ENCODE assay signal across 20 cellular contexts in genomic region chr6:158431036-158431435, GRCh38.
DNase-seq lines count a peak whose midpoint lies in the region; ATAC-seq, FAIRE-seq and TF ChIP-seq lines count a peak whose summit lies in the region.
"Had no signal": no experiment of that assay in that cellular context is flagged by ENCODE, and none has a peak within 500 bp of the region (broad histone marks: within the 10 kb centered on the region; RNA-seq: fewer than 3 reads in every experiment).

No MANE protein-coding gene starts in this region.

- H3K36me3 ChIP-seq in HAP-1 (replicated peaks) = no peaks in the 10 kb centered on the region; the same call in 1 of the 2 replicates
- H3K36me3 ChIP-seq in H1 (ENCODE audit: control insufficient read depth in 2 of 4, insufficient read depth in 4 of 4, low read length in 3 of 4) = 0 out of 8 replicates have a peak, but pooled peaks cover 0 to 2% (median 0%) of the 10 kb centered on the region in 4 experiments

- peak overlapping the region; percentile 59; the same call in 1 of the 2 replicates for H4K8ac ChIP-seq in H1 (ENCODE audit: extremely low read depth, insufficient read depth, low read length)

- no peak overlapping the region for H2AK5ac ChIP-seq in H1 (ENCODE audit: low read depth, low read length)

- no peak overlapping the region for H3K56ac ChIP-seq in H1 (replicated peaks; ENCODE audit: insufficient read length, low read depth, low read length)

- H3K4me1 ChIP-seq in HAP-1 (peaks cover 3% of the 10 kb centered on the region), H1 (replicated peaks in 1 of 4; ENCODE audit: control insufficient read depth in 3 of 4, insufficient read depth in 4 of 4, low read length in 3 of 4) (no peaks in the 10 kb centered on the region)
- H3K4me1 ChIP-seq: A549 had no signal

- no peaks in the 10 kb centered on the region for H3K79me2 ChIP-seq in H1 (ENCODE audit: control insufficient read depth in 1 of 2, insufficient read depth in 2 of 2, low read length in 2 of 2)

- no peak overlapping the region for H2BK5ac ChIP-seq in H1 (ENCODE audit: low read depth, low read length)

- no peak overlapping the region for H4K5ac ChIP-seq in H1 (ENCODE audit: insufficient read length, low read depth, low read length)

- no peak overlapping the region for H4K91ac ChIP-seq in H1 (replicated peaks; ENCODE audit: insufficient read length, low read length)

- no peak overlapping the region for H2BK12ac ChIP-seq in H1 (ENCODE audit: low read depth, low read length)

- no peak overlapping the region for H3K4me2 ChIP-seq in H1 (ENCODE audit: insufficient read depth in 1 of 2, low read depth in 2 of 2, low read length in 2 of 2)
- H3K4me2 ChIP-seq: A549, BLaER1, GM23338 had no signal

- in situ Hi-C loops in HAP-1 (cut with MboI; ENCODE audit: low sequenced_read_pairs) = no loop called here

- H3K18ac ChIP-seq in H1 (ENCODE audit: extremely low read depth, low read length) = no peak overlapping the region

- no peak overlapping the region for H3K9ac ChIP-seq in H1 (replicated peaks in 1 of 4; ENCODE audit: extremely low read depth in 1 of 4, low read depth in 3 of 4, low read length in 3 of 4)
- H3K9ac ChIP-seq: BLaER1 had no signal

- no peaks in the 10 kb centered on the region; the same call in 1 of the 2 replicates for H3K79me1 ChIP-seq in H1 (ENCODE audit: low read depth, low read length)

- no peak for ATAC-seq in GM21723 (IDR thresholded peaks at IDR 0.05; ENCODE audit: unreplicated experiment)
- ATAC-seq: A549, GM23338, HepG2 had no signal

- no peak overlapping the region for H3K23ac ChIP-seq in H1 (ENCODE audit: insufficient read length)

- no peak overlapping the region for H3K27ac ChIP-seq in H1 (ENCODE audit: low read depth, low read length)
- H3K27ac ChIP-seq in substantia nigra (ENCODE audit: low read depth, low read length, poor library complexity, severe bottlenecking) = peak overlapping the region; percentile 23
- H3K27ac ChIP-seq: 22Rv1, A549, BLaER1 had no signal

- TF ChIP-seq CTCF in H1 (IDR thresholded peaks at IDR 0.05; ENCODE audit: control extremely low read depth in 1 of 3, insufficient read depth in 1 of 3, low read depth in 1 of 3, low read length in 3 of 3) = no peak

- H2BK15ac ChIP-seq in H1 (ENCODE audit: low read length) = no peak overlapping the region

- TF ChIP-seq RAD21 in H1 (IDR thresholded peaks at IDR 0.05 in 1 of 2, conservative IDR thresholded peaks at IDR 0.05 in 1 of 2; ENCODE audit: low read depth in 2 of 2, low read length in 2 of 2) = no peak

- H2AFZ ChIP-seq in H1 (ENCODE audit: low read length) = no peak overlapping the region
- H2AFZ ChIP-seq: GM23338 had no signal

- H2BK120ac ChIP-seq in H1 (replicated peaks; ENCODE audit: low read depth, low read length) = no peak overlapping the region

- H3K27me3 ChIP-seq in HAP-1 (ENCODE audit: low read depth) (no peaks in the 10 kb centered on the region), H1 (replicated peaks in 1 of 4; ENCODE audit: control insufficient read depth in 3 of 4, extremely low read depth in 1 of 4, insufficient read depth in 3 of 4, low read length in 3 of 4) (no peaks in the 10 kb centered on the region)
- H3K27me3 ChIP-seq: BLaER1 had no signal

- H3K9me3 ChIP-seq in HAP-1 (no peaks in the 10 kb centered on the region), H1 (ENCODE audit: insufficient read depth in 2 of 2, low read depth in 1 of 2, low read length in 1 of 2) (no peaks in the 10 kb centered on the region)
- H3K9me3 ChIP-seq: A549 had no signal

- H2BK20ac ChIP-seq in H1 (ENCODE audit: low read length) = no peak overlapping the region

- H3K4me3 ChIP-seq in HAP-1 = no peak overlapping the region
- H3K4me3 ChIP-seq in H1 (ENCODE audit: extremely low read depth in 1 of 4, insufficient read depth in 2 of 4, low read depth in 3 of 4, low read length in 4 of 4) = no peak overlapping the region
- H3K4me3 ChIP-seq: A549, BLaER1, GM23338 had no signal

- H4K20me1 ChIP-seq in H1 (replicated peaks in 1 of 2; ENCODE audit: control insufficient read depth in 1 of 2, insufficient read depth in 2 of 2, low read length in 2 of 2) = no peaks in the 10 kb centered on the region
- H4K20me1 ChIP-seq: BLaER1 had no signal

- no peaks in the 10 kb centered on the region for H3K23me2 ChIP-seq in H1 (ENCODE audit: low read depth, low read length)

- H3K4ac ChIP-seq in H1 (replicated peaks; ENCODE audit: insufficient read length, low read depth, low read length) = no peak overlapping the region

- no peak for TF ChIP-seq EP300 in H1 (IDR thresholded peaks at IDR 0.05; ENCODE audit: borderline replicate concordance in 1 of 2, low read depth in 2 of 2, low read length in 2 of 2)

- no peak for FAIRE-seq in H1 (lab: Jason Lieb, UNC)
- FAIRE-seq: A549, G401.6, GM12891, GM19239, HepG2 had no signal

- POLR2A ChIA-PET in H1 (lab: Charles Lee; ENCODE audit: partially characterized antibody) = no interaction called here

- no peak for TF ChIP-seq POLR2A in H1 (IDR thresholded peaks at IDR 0.05; ENCODE audit: control extremely low read depth in 1 of 2, low read depth in 2 of 2, low read length in 2 of 2)

- peak; percentile 30 for DNase-seq in NCI-H2171 treated with DMSO at 0.1 percent for 48 hours (lab: John Stamatoyannopoulos, UW)
- DNase-seq in NCI-H2171 (lab: John Stamatoyannopoulos, UW) = no peak
- peak; percentile 51 to 54 for DNase-seq in HAP-1 (ENCODE audit: low spot score in 2 of 2)
- DNase-seq in H1 (ENCODE audit: low read depth in 1 of 2, low spot score in 2 of 2) = no peak
- no peak for DNase-seq in substantia nigra (lab: John Stamatoyannopoulos, UW)
- no peak for DNase-seq in DMS53 treated with DMSO at 0.1 percent for 48 hours (lab: John Stamatoyannopoulos, UW; ENCODE audit: unreplicated experiment)
- DNase-seq: Calu3; CD4-positive, alpha-beta memory T cell; DMS 273 treated with DMSO at 0.1 percent for 48 hours; DMS53; H7 had no signal

- WGBS in H1 (ENCODE audit: extremely low coverage in 1 of 2, insufficient coverage in 1 of 2, insufficient read length in 1 of 2, insufficient replicate concordance in 2 of 2, low coverage in 1 of 2, low lambda C conversion rate in 2 of 2, missing lambda C conversion rate in 1 of 2), 2 experiments = 90% methylated on average over 4 of the region's 4 CpGs; no CpG with 5 or more reads in 1 of the 2 experiments

- CTCF ChIA-PET in H1 (lab: Charles Lee; ENCODE audit: partially characterized antibody) = interaction anchor here (0.5 to 1.3 kb wide), 3 partner anchors 8 to 271 kb away, joined by 3 to 4 read pairs (median 4); no protein-coding TSS in a partner anchor

- H3K14ac ChIP-seq in H1 (ENCODE audit: insufficient read length) = no peak overlapping the region

TF ChIP-seq in H1, 55 proteins besides CTCF, POLR2A, EP300 and RAD21:
- TF ChIP-seq EZH2 (IDR thresholded peaks at IDR 0.05; ENCODE audit: low read depth, low read length, severe bottlenecking) = no peak
- TF ChIP-seq KDM1A (IDR thresholded peaks at IDR 0.05; ENCODE audit: borderline replicate concordance, low read length) = no peak
- TF ChIP-seq GABPA (IDR thresholded peaks at IDR 0.05; ENCODE audit: borderline replicate concordance, insufficient read depth, low read length) = no peak
- TF ChIP-seq CREB1 (IDR thresholded peaks at IDR 0.05) = no peak
- TF ChIP-seq KDM5A (IDR thresholded peaks at IDR 0.05; ENCODE audit: low read length) = no peak

Comparison
In these comparisons a context has a peak if more than half of its experiments do, and no peak if none do; other contexts are left out.
1. DNase-seq: peak in NCI-H2171 treated with DMSO at 0.1 percent for 48 hours (single experiment) and HAP-1 (2 of 2); none in NCI-H2171 (single experiment), H1 (0 of 2), substantia nigra (0 of 49) and DMS53 treated with DMSO at 0.1 percent for 48 hours (single experiment).